In the genomic region with DNA sequence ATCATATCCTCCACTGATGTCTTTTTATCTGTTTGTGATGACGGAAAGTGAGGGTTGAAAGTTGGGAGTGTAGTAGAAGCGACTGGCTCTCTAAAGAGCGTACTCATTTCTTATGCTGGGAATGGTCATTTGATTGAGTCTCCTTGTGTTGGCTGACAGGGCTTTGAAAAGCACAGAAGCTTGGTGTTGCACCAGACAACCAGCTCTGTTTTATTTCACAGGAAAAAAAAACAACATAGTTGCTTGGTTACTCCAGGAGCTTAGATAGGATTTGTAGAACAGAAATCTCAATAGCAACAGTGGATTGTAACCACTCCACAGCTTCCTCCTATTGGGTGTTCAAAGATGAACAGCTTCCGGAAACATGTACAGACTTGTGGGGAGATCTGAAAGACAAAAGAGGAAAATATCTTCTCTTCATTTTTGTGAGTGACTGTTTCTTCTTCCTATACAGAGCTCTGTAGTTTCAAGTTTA, we compare ENCODE assay signal across 8 cellular contexts. TPM values are rescaled to one million over a fixed set of nuclear protein-coding genes. Genes with fewer than 3 reads are reported as not detected.
DNase-seq lines count a peak whose midpoint lies in the region; ATAC-seq and TF ChIP-seq lines count a peak whose summit lies in the region.

No MANE protein-coding gene starts in this region.

- no peak for TF ChIP-seq RAD21 in neural cell (conservative IDR thresholded peaks at IDR 0.05)

- H3K4me2 ChIP-seq in neural cell (ENCODE audit: low read length): peak overlapping the region; percentile 94

- no peaks in the 10 kb centered on the region for H3K27me3 ChIP-seq in neural cell (ENCODE audit: insufficient read depth, low read depth, low read length)
- no peaks in the 10 kb centered on the region for H3K27me3 ChIP-seq in H7 (ENCODE audit: control insufficient read depth, insufficient read depth, low read length)

- H3K9me3 ChIP-seq in neural cell (ENCODE audit: low read length): no peaks in the 10 kb centered on the region

- no peaks in the 10 kb centered on the region for H3K9me2 ChIP-seq in neural cell (ENCODE audit: insufficient read depth, low read length)

- H3K9me3 Mint-ChIP-seq in activated T-cell treated with anti-CD3 and anti-CD28 coated beads, Interleukin-2, amount 50 U/mL, for 4 hours: no peaks in the 10 kb centered on the region

- no peaks in the 10 kb centered on the region for H3K27me3 Mint-ChIP-seq in activated T-cell treated with anti-CD3 and anti-CD28 coated beads, Interleukin-2, amount 50 U/mL, for 4 hours (ENCODE audit: low read depth)

- peak overlapping the region; percentile 98 for H3K9ac ChIP-seq in neural cell (ENCODE audit: low read length)

- peaks cover 49% of the 10 kb centered on the region for H3K36me3 Mint-ChIP-seq in activated T-cell treated with anti-CD3 and anti-CD28 coated beads, Interleukin-2, amount 50 U/mL, for 4 hours (ENCODE audit: insufficient read depth)

- H3K27ac ChIP-seq in neural cell (ENCODE audit: low read length): no peak overlapping the region

- no peak for DNase-seq in activated T-cell treated with anti-CD3 and anti-CD28 coated beads, Interleukin-2, amount 50 U/mL, for 4 hours
- DNase-seq in activated T-cell treated with anti-CD3 and anti-CD28 coated beads for 4 hours (no peak), SW480 (ENCODE audit: low spot score) (peak; percentile 13), erythroblast (lab: John Stamatoyannopoulos, UW) (peak; percentile 38 to 40), NCI-H1105 treated with DMSO at 0.1 percent for 48 hours (lab: John Stamatoyannopoulos, UW) (no peak), GDM1 (lab: John Stamatoyannopoulos, UW) (no peak), H7 (no peak)

- H3K4me3 ChIP-seq in neural cell (ENCODE audit: low read length): peak overlapping the region; percentile 96
- no peak overlapping the region for H3K4me3 ChIP-seq in H7 (ENCODE audit: insufficient read depth, low read depth, low read length)

- H3K4me1 Mint-ChIP-seq in activated T-cell treated with anti-CD3 and anti-CD28 coated beads, Interleukin-2, amount 50 U/mL, for 4 hours (ENCODE audit: low read depth): peaks cover 62% of the 10 kb centered on the region

- no peak for TF ChIP-seq EP300 in neural cell (conservative IDR thresholded peaks at IDR 0.05; ENCODE audit: poor library complexity, severe bottlenecking)

- ATAC-seq in activated T-cell treated with anti-CD3 and anti-CD28 coated beads, Interleukin-2, amount 50 U/mL, for 4 hours: no peak

- H2AFZ ChIP-seq in neural cell (ENCODE audit: low read depth, low read length): no peak overlapping the region

- H3K79me2 ChIP-seq in neural cell (replicated peaks; ENCODE audit: insufficient read depth, low read length): peaks cover 69% of the 10 kb centered on the region

- TF ChIP-seq CTCF in neural cell (IDR thresholded peaks at IDR 0.05; ENCODE audit: poor library complexity, severe bottlenecking): no peak

- peaks cover 44% of the 10 kb centered on the region for H4K20me1 ChIP-seq in neural cell (ENCODE audit: insufficient read depth)

- H3F3A ChIP-seq in neural cell (ENCODE audit: insufficient read depth, low read length, poor library complexity, severe bottlenecking): no peaks in the 10 kb centered on the region

- H3K4me3 Mint-ChIP-seq in activated T-cell treated with anti-CD3 and anti-CD28 coated beads, Interleukin-2, amount 50 U/mL, for 4 hours: peak overlapping the region; percentile 98

- TF ChIP-seq POLR2A in erythroblast (IDR thresholded peaks at IDR 0.05; ENCODE audit: low read length): no peak

- no peaks in the 10 kb centered on the region for H3K36me3 ChIP-seq in neural cell (ENCODE audit: insufficient read depth, low read length)
- H3K36me3 ChIP-seq in H7 (replicated peaks; ENCODE audit: control insufficient read depth, insufficient read depth, low read length): peaks cover 28% of the 10 kb centered on the region

TF ChIP-seq in neural cell, 6 proteins besides CTCF, POLR2A, EP300 and RAD21:
- no peak for TF ChIP-seq EZH2 (IDR thresholded peaks at IDR 0.05; ENCODE audit: borderline replicate concordance, insufficient read depth, low read length, poor library complexity, severe bottlenecking)
- no peak for TF ChIP-seq MXI1 (conservative IDR thresholded peaks at IDR 0.05; ENCODE audit: poor library complexity, severe bottlenecking)
- TF ChIP-seq, protein P1, sequence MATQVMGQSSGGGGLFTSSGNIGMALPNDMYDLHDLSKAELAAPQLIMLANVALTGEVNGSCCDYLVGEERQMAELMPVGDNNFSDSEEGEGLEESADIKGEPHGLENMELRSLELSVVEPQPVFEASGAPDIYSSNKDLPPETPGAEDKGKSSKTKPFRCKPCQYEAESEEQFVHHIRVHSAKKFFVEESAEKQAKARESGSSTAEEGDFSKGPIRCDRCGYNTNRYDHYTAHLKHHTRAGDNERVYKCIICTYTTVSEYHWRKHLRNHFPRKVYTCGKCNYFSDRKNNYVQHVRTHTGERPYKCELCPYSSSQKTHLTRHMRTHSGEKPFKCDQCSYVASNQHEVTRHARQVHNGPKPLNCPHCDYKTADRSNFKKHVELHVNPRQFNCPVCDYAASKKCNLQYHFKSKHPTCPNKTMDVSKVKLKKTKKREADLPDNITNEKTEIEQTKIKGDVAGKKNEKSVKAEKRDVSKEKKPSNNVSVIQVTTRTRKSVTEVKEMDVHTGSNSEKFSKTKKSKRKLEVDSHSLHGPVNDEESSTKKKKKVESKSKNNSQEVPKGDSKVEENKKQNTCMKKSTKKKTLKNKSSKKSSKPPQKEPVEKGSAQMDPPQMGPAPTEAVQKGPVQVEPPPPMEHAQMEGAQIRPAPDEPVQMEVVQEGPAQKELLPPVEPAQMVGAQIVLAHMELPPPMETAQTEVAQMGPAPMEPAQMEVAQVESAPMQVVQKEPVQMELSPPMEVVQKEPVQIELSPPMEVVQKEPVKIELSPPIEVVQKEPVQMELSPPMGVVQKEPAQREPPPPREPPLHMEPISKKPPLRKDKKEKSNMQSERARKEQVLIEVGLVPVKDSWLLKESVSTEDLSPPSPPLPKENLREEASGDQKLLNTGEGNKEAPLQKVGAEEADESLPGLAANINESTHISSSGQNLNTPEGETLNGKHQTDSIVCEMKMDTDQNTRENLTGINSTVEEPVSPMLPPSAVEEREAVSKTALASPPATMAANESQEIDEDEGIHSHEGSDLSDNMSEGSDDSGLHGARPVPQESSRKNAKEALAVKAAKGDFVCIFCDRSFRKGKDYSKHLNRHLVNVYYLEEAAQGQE (IDR thresholded peaks at IDR 0.05; ENCODE audit: borderline replicate concordance): no peak
- no peak for TF ChIP-seq POLR2AphosphoS5 (IDR thresholded peaks at IDR 0.05)
- TF ChIP-seq SMC3 (conservative IDR thresholded peaks at IDR 0.05; ENCODE audit: poor library complexity): no peak
- TF ChIP-seq TAF1 (IDR thresholded peaks at IDR 0.05; ENCODE audit: low read depth): no peak
TF ChIP-seq in neural cell: peak in this region for 0.

RNA-seq across cellular contexts. Expression of gene RBM14, which starts 2.7 kb away (rescaled TPM):
- 100 to 1,000 TPM; 201 to 223 (median 206) TPM for total RNA-seq in activated T-cell treated with anti-CD3 and anti-CD28 coated beads, Interleukin-2, amount 50 U/mL, for 4 hours
- polyA plus RNA-seq in neural cell: 43.0 and 44.8 TPM in 2 replicates
- 75.0 and 75.5 TPM in 2 replicates for polyA minus RNA-seq in neural cell
- 51.6 and 55.2 TPM in 2 replicates for total RNA-seq in H7 (2014; rRNA removed; shearing (Covaris generic))

RNA-seq across cellular contexts. Expression of gene RBM4, which starts 19.4 kb away (rescaled TPM):
- 100 to 1,000 TPM; 135 to 150 (median 138) TPM for total RNA-seq in activated T-cell treated with anti-CD3 and anti-CD28 coated beads, Interleukin-2, amount 50 U/mL, for 4 hours
- 456 and 510 TPM in 2 replicates for polyA plus RNA-seq in neural cell
- polyA minus RNA-seq in neural cell: 232 and 238 TPM in 2 replicates
- total RNA-seq in H7 (2014; rRNA removed; shearing (Covaris generic)): 120 and 134 TPM in 2 replicates

RNA-seq across cellular contexts. Expression of gene CCS, which starts 26.1 kb away (rescaled TPM):
- total RNA-seq in activated T-cell treated with anti-CD3 and anti-CD28 coated beads, Interleukin-2, amount 50 U/mL, for 4 hours: 10 to 100 TPM; 24.5 to 25.3 (median 25.1) TPM
- 40.8 and 71.6 TPM in 2 replicates for polyA plus RNA-seq in neural cell
- polyA minus RNA-seq in neural cell: 18.6 and 19.5 TPM in 2 replicates
- 47.6 and 53.7 TPM in 2 replicates for total RNA-seq in H7 (2014; rRNA removed; shearing (Covaris generic))

RNA-seq across cellular contexts. Expression of gene CCDC87, which starts 26.3 kb away (rescaled TPM):
- total RNA-seq in activated T-cell treated with anti-CD3 and anti-CD28 coated beads, Interleukin-2, amount 50 U/mL, for 4 hours: under 1 TPM; 0.08 to 0.16 (median 0.13) TPM
- 0.48 TPM in 1 of 2 replicates, not detected in the other for polyA plus RNA-seq in neural cell
- 1.0 and 1.2 TPM in 2 replicates for polyA minus RNA-seq in neural cell
- 0.52 and 0.67 TPM in 2 replicates for total RNA-seq in H7 (2014; rRNA removed; shearing (Covaris generic))

RNA-seq across cellular contexts. Expression of gene CTSF, which starts 50.7 kb away (rescaled TPM):
- total RNA-seq in activated T-cell treated with anti-CD3 and anti-CD28 coated beads, Interleukin-2, amount 50 U/mL, for 4 hours: under 1 TPM; 0.33 to 0.89 (median 0.63) TPM
- polyA plus RNA-seq in neural cell: 2.7 and 4.2 TPM in 2 replicates
- 0.73 and 1.0 TPM in 2 replicates for polyA minus RNA-seq in neural cell
- 4.8 and 5.1 TPM in 2 replicates for total RNA-seq in H7 (2014; rRNA removed; shearing (Covaris generic))

Comparison
In these comparisons a context has a peak if more than half of its experiments do, and no peak if none do; other contexts are left out.
1. DNase-seq: peak in SW480 (single experiment) and erythroblast (2 of 2); none in activated T-cell treated with anti-CD3 and anti-CD28 coated beads, Interleukin-2, amount 50 U/mL, for 4 hours (single experiment), activated T-cell treated with anti-CD3 and anti-CD28 coated beads for 4 hours (single experiment), NCI-H1105 treated with DMSO at 0.1 percent for 48 hours (single experiment), GDM1 (single experiment) and H7 (single experiment).